28 cellular contexts compared by ENCODE assay signal in genomic region chr10:52678611-52679010, GRCh38.
"Had no signal": no experiment of that assay in that cellular context is flagged by ENCODE, and none has a peak within 500 bp of the region (broad histone marks: within the 10 kb centered on the region; RNA-seq: fewer than 3 reads in every experiment).

No MANE protein-coding gene starts in this region.

- H3K4me3 Mint-ChIP-seq: naive thymus-derived CD4-positive, alpha-beta T cell; nephron; neural progenitor cell; stimulated activated naive B cell treated with anti-CD40 and anti-IgM and Interleukin-4, amounts not matched to agents 10 μg/mL and 1 μg/mL and 100 μg/mL, for 72 hours; stimulated activated naive CD8-positive, alpha-beta T cell treated with anti-CD3 and anti-CD28 coated beads, Interleukin-15, Interleukin-2, amounts not matched to agents 100 ng/mL and 50 ng/mL, for 24 hours had no signal

- H3K36me3 ChIP-seq: esophagus muscularis mucosa, gastroesophageal sphincter, heart left ventricle, neural progenitor cell, right atrium auricular region, thoracic aorta, tibial nerve, upper lobe of left lung had no signal

- FAIRE-seq: endothelial cell of umbilical vein, islet of Langerhans, urothelium cell line had no signal

- H3K27ac Mint-ChIP-seq: naive thymus-derived CD4-positive, alpha-beta T cell; nephron; neural progenitor cell; progenitor cell of endocrine pancreas; stimulated activated naive B cell treated with anti-CD40 and anti-IgM and Interleukin-4, amounts not matched to agents 10 μg/mL and 1 μg/mL and 100 μg/mL, for 72 hours; stimulated activated naive CD8-positive, alpha-beta T cell treated with anti-CD3 and anti-CD28 coated beads, Interleukin-15, Interleukin-2, amounts not matched to agents 100 ng/mL and 50 ng/mL, for 24 hours had no signal

- H3K4me1 ChIP-seq: esophagus muscularis mucosa, gastroesophageal sphincter, heart left ventricle, parathyroid adenoma, right atrium auricular region, tibial nerve, upper lobe of left lung had no signal

- H2AFZ ChIP-seq: hepatocyte, neural progenitor cell, parathyroid adenoma had no signal

- H3K9me3 ChIP-seq: esophagus muscularis mucosa, gastroesophageal sphincter, right atrium auricular region, thoracic aorta, tibial nerve, upper lobe of left lung had no signal

- H3K27me3 Mint-ChIP-seq: naive thymus-derived CD4-positive, alpha-beta T cell; progenitor cell of endocrine pancreas; stimulated activated naive B cell treated with anti-CD40 and anti-IgM and Interleukin-4, amounts not matched to agents 10 μg/mL and 1 μg/mL and 100 μg/mL, for 72 hours; stimulated activated naive CD8-positive, alpha-beta T cell treated with anti-CD3 and anti-CD28 coated beads, Interleukin-15, Interleukin-2, amounts not matched to agents 100 ng/mL and 50 ng/mL, for 24 hours had no signal

- H3K27me3 ChIP-seq: esophagus muscularis mucosa, gastroesophageal sphincter, heart left ventricle, hepatocyte, neural progenitor cell, right atrium auricular region, tibial nerve, upper lobe of left lung had no signal

- H3K9ac ChIP-seq: neural progenitor cell, parathyroid adenoma had no signal

- H3K9me3 Mint-ChIP-seq: nephron had no signal

- ATAC-seq: foreskin keratinocyte; gastroesophageal sphincter; heart left ventricle; naive thymus-derived CD4-positive, alpha-beta T cell; sciatic nerve; stimulated activated naive B cell treated with anti-CD40 and anti-IgM and Interleukin-4, amounts not matched to agents 10 μg/mL and 1 μg/mL and 100 μg/mL, for 72 hours had no signal

- H3K4me3 ChIP-seq: coronary artery, esophagus muscularis mucosa, gastroesophageal sphincter, heart left ventricle, hepatocyte, neural progenitor cell, right atrium auricular region, thoracic aorta, tibial nerve, upper lobe of left lung had no signal

- DNase-seq: dermis blood vessel endothelial cell; effector memory CD4-positive, alpha-beta T cell; foreskin keratinocyte; heart left ventricle; kidney glomerular epithelial cell; mesenchymal stem cell; midbrain; naive thymus-derived CD4-positive, alpha-beta T cell; stimulated activated CD4-positive, alpha-beta T cell treated with anti-CD3 and anti-CD28 coated beads, Interleukin-2, amount 100 ng/mL, for 24 hours; stimulated activated CD4-positive, alpha-beta T cell treated with anti-CD3 and anti-CD28 coated beads, Interleukin-4, amount 100 ng/mL, for 24 hours; stimulated activated naive B cell treated with anti-CD40 and anti-IgM and Interleukin-4, amounts not matched to agents 10 μg/mL and 1 μg/mL and 100 μg/mL, for 72 hours; upper lobe of left lung had no signal

- H3K36me3 Mint-ChIP-seq: naive thymus-derived CD4-positive, alpha-beta T cell; neural progenitor cell; stimulated activated naive B cell treated with anti-CD40 and anti-IgM and Interleukin-4, amounts not matched to agents 10 μg/mL and 1 μg/mL and 100 μg/mL, for 72 hours had no signal

- H3K27ac ChIP-seq: coronary artery, esophagus muscularis mucosa, foreskin keratinocyte, gastroesophageal sphincter, heart left ventricle, hepatocyte, neural progenitor cell, parathyroid adenoma, right atrium auricular region, thoracic aorta, tibial nerve, upper lobe of left lung had no signal

- H3K79me2 ChIP-seq: hepatocyte, parathyroid adenoma had no signal

- H3K4me2 ChIP-seq: hepatocyte, neural progenitor cell had no signal

- H3K4me1 Mint-ChIP-seq: naive thymus-derived CD4-positive, alpha-beta T cell; nephron; neural progenitor cell; stimulated activated naive B cell treated with anti-CD40 and anti-IgM and Interleukin-4, amounts not matched to agents 10 μg/mL and 1 μg/mL and 100 μg/mL, for 72 hours had no signal
